ENCODE assay signal across 8 cellular contexts in genomic region chr22:45101828-45102227, GRCh38.
DNase-seq lines count a peak whose midpoint lies in the region; ATAC-seq and TF ChIP-seq lines count a peak whose summit lies in the region.

No MANE protein-coding gene starts in this region.

- H3K27me3 ChIP-seq in heart right ventricle = peaks cover 0 to 81% (median 65%) of the 10 kb centered on the region in 7 donors
- peaks cover 0 to 35% (median 8%) of the 10 kb centered on the region in 3 donors for H3K27me3 ChIP-seq in psoas muscle (ENCODE audit: insufficient read depth in 3 of 3, low read length in 2 of 3)

- peaks cover 0 to 3% (median 0%) of the 10 kb centered on the region in 9 donors for H3K4me1 ChIP-seq in heart right ventricle
- H3K4me1 ChIP-seq in psoas muscle = no peaks in the 10 kb centered on the region

- H3K4me3 ChIP-seq in AG09309 (ENCODE audit: control insufficient read depth, low read depth, low read length) (no peak overlapping the region), GM12864 (ENCODE audit: low read depth, low read length) (no peak overlapping the region), heart right ventricle (no peak overlapping the region), psoas muscle (no peak overlapping the region)

- no peak for DNase-seq in AG09309 (ENCODE audit: low read depth)
- peak; percentile 7 for DNase-seq in GM12864 (ENCODE audit: low read depth)
- peak; percentile 78 for DNase-seq in NCI-H2171 (lab: John Stamatoyannopoulos, UW)
- DNase-seq in activated CD4-positive, alpha-beta T cell treated with anti-CD3 and anti-CD28 coated beads, Interleukin-2, amount 50 U/mL, for 48 hours = peak; percentile 51 to 55
- peak in 1 of 2 donors; percentile 41 for DNase-seq in heart right ventricle
- DNase-seq in psoas muscle = peak in 1 of 2 donors; percentile 47

- H3K36me3 ChIP-seq in heart right ventricle (no peaks in the 10 kb centered on the region), psoas muscle (ENCODE audit: insufficient read depth in 1 of 2, low read depth in 1 of 2) (no peaks in the 10 kb centered on the region)

- no peak overlapping the region for H3K27ac ChIP-seq in heart right ventricle
- H3K27ac ChIP-seq in psoas muscle = no peak overlapping the region

- intact Hi-C loops in heart right ventricle (cut with DNase I) = loop anchor here in 3 of 10 donors (5.0 to 10.0 kb wide), 2 partner anchors 160 to 333 kb away; no protein-coding TSS in a partner anchor
- intact Hi-C loops in psoas muscle (cut with DNase I) = loop anchor here in 1 of 2 donors (5.0 kb wide), 1 partner anchor 160 kb away; no protein-coding TSS in a partner anchor

- WGBS in heart right ventricle, 2 donors = 18% methylated on average over 12 of the region's 12 CpGs
- WGBS in psoas muscle, 3 donors = 12 to 19% (median 15%) methylated on average over 12 of the region's 12 CpGs

- ATAC-seq in heart right ventricle = peak in 7 of 8 donors; percentile 22 to 79 (median 68)
- peak in 2 of 4 donors; percentile 43 to 61 for ATAC-seq in psoas muscle
- no peak for ATAC-seq in GM19467 (IDR thresholded peaks at IDR 0.05; ENCODE audit: unreplicated experiment)
- no peak for ATAC-seq in HG03135 (IDR thresholded peaks at IDR 0.05; ENCODE audit: unreplicated experiment)

- TF ChIP-seq CTCF in AG09309 (IDR thresholded peaks at IDR 0.05; ENCODE audit: control insufficient read depth, insufficient read depth, low read depth, low read length, missing control alignments) = peak; percentile 65
- TF ChIP-seq CTCF in GM12864 (IDR thresholded peaks at IDR 0.05; ENCODE audit: low read depth, low read length, missing control alignments) = peak; percentile 58
- TF ChIP-seq CTCF in heart right ventricle (IDR thresholded peaks at IDR 0.05) = peak in 7 of 9 donors; percentile 15 to 55 (median 35)
- TF ChIP-seq CTCF in psoas muscle (IDR thresholded peaks at IDR 0.05) = peak; percentile 13

- H3K9me3 ChIP-seq in heart right ventricle = no peaks in the 10 kb centered on the region
- H3K9me3 ChIP-seq in psoas muscle = no peaks in the 10 kb centered on the region

Comparison
In these comparisons a context has a peak if more than half of its experiments do, and no peak if none do; other contexts are left out.
1. CTCF ChIP-seq: peak in every context shown above with its lines; median percentile 65 in AG09309; 58 in GM12864; 35 in heart right ventricle; 13 in psoas muscle.
2. ATAC-seq: peak in heart right ventricle (7 of 8); none in GM19467 (single experiment) and HG03135 (single experiment).